ENCODE assay signal across 10 cellular contexts in the genomic region with DNA sequence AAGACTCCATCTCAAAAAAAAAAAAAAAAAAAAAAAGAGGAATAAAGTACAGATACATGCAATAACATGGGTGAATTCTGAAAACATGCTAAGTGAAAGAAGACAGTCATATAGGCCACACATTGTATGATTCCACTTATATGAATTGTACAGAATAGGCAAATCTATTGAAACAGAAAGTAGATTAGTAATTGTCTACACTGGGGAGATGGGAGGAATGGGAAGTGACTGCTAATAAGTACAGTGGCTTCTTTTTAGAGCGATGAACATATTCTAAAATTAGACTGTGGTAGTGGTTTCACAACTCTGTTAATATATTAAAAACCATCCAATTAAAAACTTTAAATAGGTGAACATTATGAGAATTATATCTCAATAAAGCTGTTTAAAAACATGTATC.
A peak's percentile ranks its signal among the peaks of the same experiment; 100 is the strongest.
DNase-seq lines count a peak whose midpoint lies in the region; ATAC-seq and TF ChIP-seq lines count a peak whose summit lies in the region.
"Had no signal": no experiment of that assay in that cellular context is flagged by ENCODE, and none has a peak within 500 bp of the region (broad histone marks: within the 10 kb centered on the region; RNA-seq: fewer than 3 reads in every experiment).

No MANE protein-coding gene starts in this region.

- no peaks in the 10 kb centered on the region for H3K9me3 Mint-ChIP-seq in activated naive CD8-positive, alpha-beta T cell treated with anti-CD3 and anti-CD28 coated beads, Interleukin-2, amount 50 U/mL, for 24 hours
- H3K9me3 Mint-ChIP-seq in GM23338, result no peaks in the 10 kb centered on the region
- H3K9me3 Mint-ChIP-seq: activated B cell treated with CpG ODN at 0.5 μM for 24 hours; activated naive CD8-positive, alpha-beta T cell treated with anti-CD3 and anti-CD28 coated beads for 36 hours had no signal

- DNase-seq in left lung, result no peak
- no peak for DNase-seq in activated T-cell treated with anti-CD3 and anti-CD28 coated beads for 4 hours
- no peak for DNase-seq in NCI-H1105 treated with DMSO at 0.1 percent for 48 hours (lab: John Stamatoyannopoulos, UW)
- DNase-seq in activated naive CD8-positive, alpha-beta T cell treated with anti-CD3 and anti-CD28 coated beads, Interleukin-2, amount 50 U/mL, for 24 hours, result no peak
- DNase-seq in GM23338 (ENCODE audit: low spot score), result no peak
- DNase-seq: activated B cell treated with CpG ODN at 0.5 μM for 24 hours; activated naive CD8-positive, alpha-beta T cell treated with anti-CD3 and anti-CD28 coated beads for 36 hours had no signal

- peaks cover 45% of the 10 kb centered on the region for H3K4me1 ChIP-seq in BLaER1
- peaks cover 0 to 5% of the 10 kb centered on the region in 2 donors for H3K4me1 ChIP-seq in left lung
- H3K4me1 ChIP-seq in GM23338 (ENCODE audit: insufficient read depth), result no peaks in the 10 kb centered on the region

- intact Hi-C loops in left lung (cut with DNase I), result no loop called here

- TF ChIP-seq CTCF in left lung (IDR thresholded peaks at IDR 0.05) (no peak), GM23338 (conservative IDR thresholded peaks at IDR 0.05; ENCODE audit: low read depth in 2 of 2) (no peak)

- ATAC-seq in GM21423 (IDR thresholded peaks at IDR 0.05; ENCODE audit: unreplicated experiment), result peak; percentile 35
- peak; percentile 39 for ATAC-seq in HG03442 (IDR thresholded peaks at IDR 0.05; ENCODE audit: unreplicated experiment)
- peak; percentile 17 for ATAC-seq in left lung
- no peak for ATAC-seq in activated naive CD8-positive, alpha-beta T cell treated with anti-CD3 and anti-CD28 coated beads, Interleukin-2, amount 50 U/mL, for 24 hours
- no peak for ATAC-seq in GM23338

- H3K27me3 ChIP-seq in BLaER1 (no peaks in the 10 kb centered on the region), left lung (no peaks in the 10 kb centered on the region), GM23338 (ENCODE audit: insufficient read depth) (no peaks in the 10 kb centered on the region)

- no peak overlapping the region for H3K27ac Mint-ChIP-seq in activated naive CD8-positive, alpha-beta T cell treated with anti-CD3 and anti-CD28 coated beads, Interleukin-2, amount 50 U/mL, for 24 hours
- H3K27ac Mint-ChIP-seq in GM23338, result no peak overlapping the region
- H3K27ac Mint-ChIP-seq: activated B cell treated with CpG ODN at 0.5 μM for 24 hours; activated naive CD8-positive, alpha-beta T cell treated with anti-CD3 and anti-CD28 coated beads for 36 hours had no signal

- H3K27ac ChIP-seq in BLaER1 (no peak overlapping the region), left lung (peak overlapping the region in 1 of 2 donors; percentile 44), GM23338 (ENCODE audit: low read depth) (no peak overlapping the region)

- no peaks in the 10 kb centered on the region for H3K9me3 ChIP-seq in BLaER1
- H3K9me3 ChIP-seq in left lung, result no peaks in the 10 kb centered on the region

- H3K4me2 ChIP-seq in BLaER1 (peak overlapping the region; percentile 38), GM23338 (no peak overlapping the region)

- H3K9ac ChIP-seq in BLaER1, result no peak overlapping the region

- H4K20me1 ChIP-seq in BLaER1, result peaks cover 91% of the 10 kb centered on the region
- no peaks in the 10 kb centered on the region for H4K20me1 ChIP-seq in GM23338 (replicated peaks; ENCODE audit: insufficient read depth)

- H3K36me3 ChIP-seq in BLaER1 (peaks cover 55% of the 10 kb centered on the region), left lung (no peaks in the 10 kb centered on the region), GM23338 (ENCODE audit: insufficient read depth) (no peaks in the 10 kb centered on the region)

- H3K79me2 ChIP-seq in GM23338 (replicated peaks; ENCODE audit: insufficient read depth), result no peaks in the 10 kb centered on the region

- H3K4me3 ChIP-seq in BLaER1, result no peak overlapping the region
- no peak overlapping the region for H3K4me3 ChIP-seq in left lung
- no peak overlapping the region for H3K4me3 ChIP-seq in GM23338

- no peaks in the 10 kb centered on the region for H3F3A ChIP-seq in GM23338 (replicated peaks; ENCODE audit: low read depth)

- H3K27me3 Mint-ChIP-seq in activated naive CD8-positive, alpha-beta T cell treated with anti-CD3 and anti-CD28 coated beads, Interleukin-2, amount 50 U/mL, for 24 hours, result no peaks in the 10 kb centered on the region
- no peaks in the 10 kb centered on the region for H3K27me3 Mint-ChIP-seq in GM23338 (ENCODE audit: insufficient read depth, low read depth, poor library complexity)
- H3K27me3 Mint-ChIP-seq: activated B cell treated with CpG ODN at 0.5 μM for 24 hours; activated naive CD8-positive, alpha-beta T cell treated with anti-CD3 and anti-CD28 coated beads for 36 hours had no signal

- H2AFZ ChIP-seq in GM23338, result no peak overlapping the region

- 0 out of 2 replicates have a peak, but pooled peaks cover 2% of the 10 kb centered on the region for H3K9me2 ChIP-seq in GM23338 (ENCODE audit: insufficient read depth)

- no peaks in the 10 kb centered on the region for H3K4me1 Mint-ChIP-seq in activated naive CD8-positive, alpha-beta T cell treated with anti-CD3 and anti-CD28 coated beads, Interleukin-2, amount 50 U/mL, for 24 hours
- no peaks in the 10 kb centered on the region for H3K4me1 Mint-ChIP-seq in GM23338
- H3K4me1 Mint-ChIP-seq: activated B cell treated with CpG ODN at 0.5 μM for 24 hours; activated naive CD8-positive, alpha-beta T cell treated with anti-CD3 and anti-CD28 coated beads for 36 hours had no signal

- H3K36me3 Mint-ChIP-seq in activated naive CD8-positive, alpha-beta T cell treated with anti-CD3 and anti-CD28 coated beads, Interleukin-2, amount 50 U/mL, for 24 hours (ENCODE audit: low read depth), result no peaks in the 10 kb centered on the region
- H3K36me3 Mint-ChIP-seq in GM23338 (ENCODE audit: low read depth), result no peaks in the 10 kb centered on the region
- H3K36me3 Mint-ChIP-seq: activated naive CD8-positive, alpha-beta T cell treated with anti-CD3 and anti-CD28 coated beads for 36 hours had no signal

- H3K4me3 Mint-ChIP-seq in activated naive CD8-positive, alpha-beta T cell treated with anti-CD3 and anti-CD28 coated beads, Interleukin-2, amount 50 U/mL, for 24 hours, result no peak overlapping the region
- no peak overlapping the region for H3K4me3 Mint-ChIP-seq in GM23338
- H3K4me3 Mint-ChIP-seq: activated B cell treated with CpG ODN at 0.5 μM for 24 hours; activated naive CD8-positive, alpha-beta T cell treated with anti-CD3 and anti-CD28 coated beads for 36 hours had no signal

TF ChIP-seq in GM23338, 12 proteins besides CTCF, POLR2A, EP300 and RAD21 (continues in another document):
- no peak for TF ChIP-seq ZNF114 (CRISPR knock-in tag; IDR thresholded peaks at IDR 0.05)
- TF ChIP-seq, protein P1, sequence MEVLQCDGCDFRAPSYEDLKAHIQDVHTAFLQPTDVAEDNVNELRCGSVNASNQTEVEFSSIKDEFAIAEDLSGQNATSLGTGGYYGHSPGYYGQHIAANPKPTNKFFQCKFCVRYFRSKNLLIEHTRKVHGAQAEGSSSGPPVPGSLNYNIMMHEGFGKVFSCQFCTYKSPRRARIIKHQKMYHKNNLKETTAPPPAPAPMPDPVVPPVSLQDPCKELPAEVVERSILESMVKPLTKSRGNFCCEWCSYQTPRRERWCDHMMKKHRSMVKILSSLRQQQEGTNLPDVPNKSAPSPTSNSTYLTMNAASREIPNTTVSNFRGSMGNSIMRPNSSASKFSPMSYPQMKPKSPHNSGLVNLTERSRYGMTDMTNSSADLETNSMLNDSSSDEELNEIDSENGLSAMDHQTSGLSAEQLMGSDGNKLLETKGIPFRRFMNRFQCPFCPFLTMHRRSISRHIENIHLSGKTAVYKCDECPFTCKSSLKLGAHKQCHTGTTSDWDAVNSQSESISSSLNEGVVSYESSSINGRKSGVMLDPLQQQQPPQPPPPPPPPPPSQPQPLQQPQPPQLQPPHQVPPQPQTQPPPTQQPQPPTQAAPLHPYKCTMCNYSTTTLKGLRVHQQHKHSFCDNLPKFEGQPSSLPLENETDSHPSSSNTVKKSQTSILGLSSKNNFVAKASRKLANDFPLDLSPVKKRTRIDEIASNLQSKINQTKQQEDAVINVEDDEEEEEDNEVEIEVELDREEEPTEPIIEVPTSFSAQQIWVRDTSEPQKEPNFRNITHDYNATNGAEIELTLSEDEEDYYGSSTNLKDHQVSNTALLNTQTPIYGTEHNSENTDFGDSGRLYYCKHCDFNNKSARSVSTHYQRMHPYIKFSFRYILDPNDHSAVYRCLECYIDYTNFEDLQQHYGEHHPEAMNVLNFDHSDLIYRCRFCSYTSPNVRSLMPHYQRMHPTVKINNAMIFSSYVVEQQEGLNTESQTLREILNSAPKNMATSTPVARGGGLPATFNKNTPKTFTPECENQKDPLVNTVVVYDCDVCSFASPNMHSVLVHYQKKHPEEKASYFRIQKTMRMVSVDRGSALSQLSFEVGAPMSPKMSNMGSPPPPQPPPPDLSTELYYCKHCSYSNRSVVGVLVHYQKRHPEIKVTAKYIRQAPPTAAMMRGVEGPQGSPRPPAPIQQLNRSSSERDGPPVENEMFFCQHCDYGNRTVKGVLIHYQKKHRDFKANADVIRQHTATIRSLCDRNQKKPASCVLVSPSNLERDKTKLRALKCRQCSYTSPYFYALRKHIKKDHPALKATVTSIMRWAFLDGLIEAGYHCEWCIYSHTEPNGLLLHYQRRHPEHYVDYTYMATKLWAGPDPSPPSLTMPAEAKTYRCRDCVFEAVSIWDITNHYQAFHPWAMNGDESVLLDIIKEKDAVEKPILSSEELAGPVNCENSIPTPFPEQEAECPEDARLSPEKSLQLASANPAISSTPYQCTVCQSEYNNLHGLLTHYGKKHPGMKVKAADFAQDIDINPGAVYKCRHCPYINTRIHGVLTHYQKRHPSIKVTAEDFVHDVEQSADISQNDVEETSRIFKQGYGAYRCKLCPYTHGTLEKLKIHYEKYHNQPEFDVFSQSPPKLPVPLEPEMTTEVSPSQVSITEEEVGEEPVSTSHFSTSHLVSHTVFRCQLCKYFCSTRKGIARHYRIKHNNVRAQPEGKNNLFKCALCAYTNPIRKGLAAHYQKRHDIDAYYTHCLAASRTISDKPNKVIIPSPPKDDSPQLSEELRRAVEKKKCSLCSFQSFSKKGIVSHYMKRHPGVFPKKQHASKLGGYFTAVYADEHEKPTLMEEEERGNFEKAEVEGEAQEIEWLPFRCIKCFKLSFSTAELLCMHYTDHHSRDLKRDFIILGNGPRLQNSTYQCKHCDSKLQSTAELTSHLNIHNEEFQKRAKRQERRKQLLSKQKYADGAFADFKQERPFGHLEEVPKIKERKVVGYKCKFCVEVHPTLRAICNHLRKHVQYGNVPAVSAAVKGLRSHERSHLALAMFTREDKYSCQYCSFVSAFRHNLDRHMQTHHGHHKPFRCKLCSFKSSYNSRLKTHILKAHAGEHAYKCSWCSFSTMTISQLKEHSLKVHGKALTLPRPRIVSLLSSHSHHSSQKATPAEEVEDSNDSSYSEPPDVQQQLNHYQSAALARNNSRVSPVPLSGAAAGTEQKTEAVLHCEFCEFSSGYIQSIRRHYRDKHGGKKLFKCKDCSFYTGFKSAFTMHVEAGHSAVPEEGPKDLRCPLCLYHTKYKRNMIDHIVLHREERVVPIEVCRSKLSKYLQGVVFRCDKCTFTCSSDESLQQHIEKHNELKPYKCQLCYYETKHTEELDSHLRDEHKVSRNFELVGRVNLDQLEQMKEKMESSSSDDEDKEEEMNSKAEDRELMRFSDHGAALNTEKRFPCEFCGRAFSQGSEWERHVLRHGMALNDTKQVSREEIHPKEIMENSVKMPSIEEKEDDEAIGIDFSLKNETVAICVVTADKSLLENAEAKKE (CRISPR knock-in tag; IDR thresholded peaks at IDR 0.05), result no peak
- TF ChIP-seq ZNF331 (CRISPR knock-in tag; IDR thresholded peaks at IDR 0.05; ENCODE audit: low read depth), result no peak

Comparison
In these comparisons a context has a peak if more than half of its experiments do, and no peak if none do; other contexts are left out.
1. ATAC-seq: peak in GM21423 (single experiment), HG03442 (single experiment) and left lung (single experiment); none in activated naive CD8-positive, alpha-beta T cell treated with anti-CD3 and anti-CD28 coated beads, Interleukin-2, amount 50 U/mL, for 24 hours (single experiment) and GM23338 (single experiment).